In the genomic region with DNA sequence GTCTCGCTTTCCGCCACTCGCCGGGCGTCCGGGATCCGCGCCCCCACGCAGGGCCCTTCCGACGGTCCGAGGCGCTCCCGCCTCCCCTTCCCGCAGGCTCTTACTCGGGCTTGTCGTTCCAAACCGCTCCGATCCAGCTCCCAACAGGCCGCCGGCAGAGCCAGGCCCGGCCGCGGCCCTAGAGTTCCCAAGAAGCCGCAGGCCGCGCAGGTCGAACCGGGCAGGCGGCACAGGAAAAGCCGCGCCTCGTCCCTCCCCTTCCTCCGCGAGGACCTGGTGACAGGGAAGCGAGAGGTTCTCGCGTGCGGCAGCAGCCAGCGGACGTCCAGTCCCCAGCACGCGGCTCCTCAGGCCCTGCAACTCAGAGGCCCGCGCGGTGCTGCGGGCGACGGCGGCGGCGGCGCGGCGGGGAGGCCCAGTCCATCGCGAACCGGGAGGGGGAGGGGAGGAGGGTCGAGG, we compare ENCODE assay signal across 8 cellular contexts. TPM values are rescaled to one million over a fixed set of nuclear protein-coding genes. Genes with fewer than 3 reads are reported as not detected.
DNase-seq lines count a peak whose midpoint lies in the region; ATAC-seq and TF ChIP-seq lines count a peak whose summit lies in the region.

No MANE protein-coding gene starts in this region.

- H3K27ac ChIP-seq in fibroblast of lung (ENCODE audit: insufficient read depth, low read length), result peak overlapping the region; percentile 94
- peak overlapping the region; percentile 91 for H3K27ac ChIP-seq in osteoblast (ENCODE audit: low read depth, low read length)

- H3K9me3 ChIP-seq in fibroblast of lung (ENCODE audit: control insufficient read depth, insufficient read depth, low read depth, low read length) (no peaks in the 10 kb centered on the region), osteoblast (ENCODE audit: low read depth, low read length) (no peaks in the 10 kb centered on the region)

- H3K36me3 ChIP-seq in fibroblast of lung (ENCODE audit: control insufficient read depth, insufficient read depth, low read length) (no peaks in the 10 kb centered on the region), osteoblast (ENCODE audit: insufficient read depth, low read length) (peaks cover 11% of the 10 kb centered on the region)

- peaks cover 20% of the 10 kb centered on the region for H3K36me3 Mint-ChIP-seq in T-helper 1 cell treated with Interleukin-12 subunit alpha and Interleukin-12 subunit beta and Interleukin-4 antibody, amounts not matched to agents 30 μg/mL and 1 μg/mL, for 36 hours (ENCODE audit: low read depth)

- DNase-seq in T-helper 1 cell (no peak), fibroblast of lung (ENCODE audit: low read depth in 2 of 2) (peak in 1 of 2 donors; percentile 80), osteoblast (ENCODE audit: insufficient read length, low spot score, missing footprints) (no peak), ecto neural progenitor cell (ENCODE audit: low spot score) (no peak), SIG-M5 (lab: John Stamatoyannopoulos, UW) (no peak)

- H4K20me1 ChIP-seq in fibroblast of lung (ENCODE audit: control insufficient read depth, extremely low read depth, insufficient read depth, low read length), result no peaks in the 10 kb centered on the region
- H4K20me1 ChIP-seq in osteoblast (ENCODE audit: insufficient read depth, low read length), result peaks cover 20% of the 10 kb centered on the region

- peak overlapping the region; percentile 96 for H3K27ac Mint-ChIP-seq in T-helper 1 cell treated with Interleukin-12 subunit alpha and Interleukin-12 subunit beta and Interleukin-4 antibody, amounts not matched to agents 30 μg/mL and 1 μg/mL, for 36 hours

- H3K4me3 Mint-ChIP-seq in T-helper 1 cell treated with Interleukin-12 subunit alpha and Interleukin-12 subunit beta and Interleukin-4 antibody, amounts not matched to agents 30 μg/mL and 1 μg/mL, for 36 hours, result peak overlapping the region; percentile 87

- no peaks in the 10 kb centered on the region for H3K27me3 ChIP-seq in fibroblast of lung (ENCODE audit: control insufficient read depth, insufficient read depth, low read length)
- no peaks in the 10 kb centered on the region for H3K27me3 ChIP-seq in osteoblast (ENCODE audit: insufficient read depth, low read length)

- peak overlapping the region; percentile 98 for H3K9ac ChIP-seq in fibroblast of lung (ENCODE audit: insufficient read depth, low read length)

- H3K9me3 Mint-ChIP-seq in T-helper 1 cell treated with Interleukin-12 subunit alpha and Interleukin-12 subunit beta and Interleukin-4 antibody, amounts not matched to agents 30 μg/mL and 1 μg/mL, for 36 hours, result no peaks in the 10 kb centered on the region

- H3K4me2 ChIP-seq in fibroblast of lung (ENCODE audit: extremely low read depth, insufficient read depth, low read length) (no peak overlapping the region), osteoblast (ENCODE audit: insufficient read depth, low read length) (peak overlapping the region; percentile 85)

- ATAC-seq in HG02973 (IDR thresholded peaks at IDR 0.05; ENCODE audit: unreplicated experiment) (peak; percentile 21), SK-N-SH treated with all-trans-retinoic acid at 6 μM for 48 hours (peak; percentile 13)

- H3K27me3 Mint-ChIP-seq in T-helper 1 cell treated with Interleukin-12 subunit alpha and Interleukin-12 subunit beta and Interleukin-4 antibody, amounts not matched to agents 30 μg/mL and 1 μg/mL, for 36 hours (ENCODE audit: low read depth), result peaks cover 4% of the 10 kb centered on the region

- H3K79me2 ChIP-seq in fibroblast of lung (ENCODE audit: control insufficient read depth, insufficient read depth, low read length), result peaks cover 49% of the 10 kb centered on the region
- H3K79me2 ChIP-seq in osteoblast (ENCODE audit: insufficient read depth, low read length), result peaks cover 47% of the 10 kb centered on the region

- H3K4me3 ChIP-seq in fibroblast of lung (replicated peaks in 1 of 4; ENCODE audit: control extremely low read depth in 1 of 4, insufficient read depth in 1 of 4, low read depth in 3 of 4, low read length in 4 of 4) (peak overlapping the region; percentile 56 to 91 (median 88)), osteoblast (ENCODE audit: insufficient read depth, low read length) (peak overlapping the region; percentile 87)

- peak overlapping the region; percentile 64 for H2AFZ ChIP-seq in fibroblast of lung (ENCODE audit: low read length)
- peak overlapping the region; percentile 82 for H2AFZ ChIP-seq in osteoblast (ENCODE audit: low read length)

- peaks cover 6% of the 10 kb centered on the region for H3K4me1 ChIP-seq in fibroblast of lung (ENCODE audit: control insufficient read depth, extremely low read depth, insufficient read depth, low read length)
- peaks cover 17% of the 10 kb centered on the region for H3K4me1 ChIP-seq in osteoblast (ENCODE audit: insufficient read depth, low read length)

- H3K4me1 Mint-ChIP-seq in T-helper 1 cell treated with Interleukin-12 subunit alpha and Interleukin-12 subunit beta and Interleukin-4 antibody, amounts not matched to agents 30 μg/mL and 1 μg/mL, for 36 hours (ENCODE audit: low read depth), result peaks cover 34% of the 10 kb centered on the region

- TF ChIP-seq CTCF in fibroblast of lung (conservative IDR thresholded peaks at IDR 0.05 in 1 of 2, IDR thresholded peaks at IDR 0.05 in 1 of 2; ENCODE audit: low read depth in 1 of 2, low read length in 2 of 2), result no peak
- no peak for TF ChIP-seq CTCF in osteoblast (IDR thresholded peaks at IDR 0.05; ENCODE audit: extremely low read depth, low read depth, low read length)

TF ChIP-seq in SK-N-SH treated with all-trans-retinoic acid at 6 μM for 48 hours, 23 proteins besides CTCF, POLR2A, EP300 and RAD21:
- 0 out of 2 replicates have a peak, but pooled peaks have one; percentile 18 for TF ChIP-seq ZFP3 (CRISPR knock-in tag; IDR thresholded peaks at IDR 0.05)
- TF ChIP-seq ESRRG (CRISPR knock-in tag; IDR thresholded peaks at IDR 0.05), result no peak
- no peak for TF ChIP-seq ZNF8 (CRISPR knock-in tag; IDR thresholded peaks at IDR 0.05)

RNA-seq across cellular contexts. Expression of gene HECTD1, which starts 0.3 kb away (rescaled TPM):
- total RNA-seq in fibroblast of lung (405 and 534 TPM in 2 replicates), osteoblast (240 and 246 TPM in 2 replicates)
- polyA plus RNA-seq in fibroblast of lung, result 132 and 135 TPM in 2 replicates
- polyA plus RNA-seq in fibroblast of lung (2012), result 81.1 and 85.9 TPM in 2 replicates
- 172 and 257 TPM in 2 replicates for polyA minus RNA-seq in fibroblast of lung (ENCODE audit: low replicate concordance)
